ENCODE assay signal across 2 cellular contexts in the genomic region with DNA sequence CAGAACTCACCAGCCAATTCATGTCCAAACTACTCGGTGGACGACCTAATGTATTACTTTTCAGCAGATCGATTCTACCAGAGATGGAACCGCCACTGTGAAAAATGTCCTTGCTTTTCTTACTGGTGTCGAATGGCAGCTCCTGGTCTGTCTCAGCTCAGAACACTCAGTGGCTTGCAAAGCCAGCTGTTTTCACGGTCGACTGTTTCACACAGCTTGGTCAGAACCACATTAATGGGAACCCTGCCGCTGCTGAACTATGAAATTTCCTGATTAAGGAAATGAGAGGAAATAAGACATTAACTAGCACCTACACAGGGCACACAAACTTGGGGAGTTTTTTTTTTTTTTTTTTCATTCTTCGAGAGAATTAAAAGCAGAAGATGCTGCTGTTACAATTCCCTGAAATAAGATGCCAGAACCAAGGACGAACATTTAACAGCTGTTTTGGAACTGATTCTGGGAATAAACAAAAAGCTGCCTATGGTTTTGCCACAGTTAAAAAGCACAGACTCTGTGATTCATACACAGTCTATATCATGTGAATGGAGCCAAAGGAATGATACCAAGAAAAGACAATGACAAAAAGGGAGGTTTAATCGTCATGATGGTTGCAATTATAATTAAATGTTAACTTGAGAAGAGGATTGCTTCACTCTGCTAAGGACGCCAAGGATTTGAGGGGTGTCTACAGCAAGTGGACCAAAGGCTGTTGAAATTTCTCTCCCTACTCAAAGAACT.
TF ChIP-seq lines count a peak whose summit lies in the region.

No MANE protein-coding gene starts in this region.

TF ChIP-seq in HEK293, 187 proteins besides CTCF, POLR2A, EP300 and RAD21:
- no peak for TF ChIP-seq ZFHX2 (tag by site-specific recombination; conservative IDR thresholded peaks at IDR 0.05)
- TF ChIP-seq ZNF530 (tag by site-specific recombination; IDR thresholded peaks at IDR 0.05; ENCODE audit: low read depth), result no peak
- 0 out of 2 replicates have a peak, but pooled peaks have one; percentile 20 for TF ChIP-seq TRIM28 (IDR thresholded peaks at IDR 0.05; ENCODE audit: borderline replicate concordance, low read length)
- no peak for TF ChIP-seq ZNF707 (tag by site-specific recombination; IDR thresholded peaks at IDR 0.05)
- TF ChIP-seq ZBTB17 (tag by site-specific recombination; IDR thresholded peaks at IDR 0.05), result 0 out of 2 replicates have a peak, but pooled peaks have one; percentile 15
- TF ChIP-seq, protein P1, sequence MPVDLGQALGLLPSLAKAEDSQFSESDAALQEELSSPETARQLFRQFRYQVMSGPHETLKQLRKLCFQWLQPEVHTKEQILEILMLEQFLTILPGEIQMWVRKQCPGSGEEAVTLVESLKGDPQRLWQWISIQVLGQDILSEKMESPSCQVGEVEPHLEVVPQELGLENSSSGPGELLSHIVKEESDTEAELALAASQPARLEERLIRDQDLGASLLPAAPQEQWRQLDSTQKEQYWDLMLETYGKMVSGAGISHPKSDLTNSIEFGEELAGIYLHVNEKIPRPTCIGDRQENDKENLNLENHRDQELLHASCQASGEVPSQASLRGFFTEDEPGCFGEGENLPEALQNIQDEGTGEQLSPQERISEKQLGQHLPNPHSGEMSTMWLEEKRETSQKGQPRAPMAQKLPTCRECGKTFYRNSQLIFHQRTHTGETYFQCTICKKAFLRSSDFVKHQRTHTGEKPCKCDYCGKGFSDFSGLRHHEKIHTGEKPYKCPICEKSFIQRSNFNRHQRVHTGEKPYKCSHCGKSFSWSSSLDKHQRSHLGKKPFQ (tag by site-specific recombination; IDR thresholded peaks at IDR 0.05), result no peak

TF ChIP-seq in GM12878, 131 proteins besides CTCF, POLR2A, EP300 and RAD21:
- TF ChIP-seq RELA (IDR thresholded peaks at IDR 0.05; ENCODE audit: borderline replicate concordance, partially characterized antibody), result no peak
- no peak for TF ChIP-seq MTA3 (IDR thresholded peaks at IDR 0.05; ENCODE audit: borderline replicate concordance, low read length)
- TF ChIP-seq, protein P2, sequence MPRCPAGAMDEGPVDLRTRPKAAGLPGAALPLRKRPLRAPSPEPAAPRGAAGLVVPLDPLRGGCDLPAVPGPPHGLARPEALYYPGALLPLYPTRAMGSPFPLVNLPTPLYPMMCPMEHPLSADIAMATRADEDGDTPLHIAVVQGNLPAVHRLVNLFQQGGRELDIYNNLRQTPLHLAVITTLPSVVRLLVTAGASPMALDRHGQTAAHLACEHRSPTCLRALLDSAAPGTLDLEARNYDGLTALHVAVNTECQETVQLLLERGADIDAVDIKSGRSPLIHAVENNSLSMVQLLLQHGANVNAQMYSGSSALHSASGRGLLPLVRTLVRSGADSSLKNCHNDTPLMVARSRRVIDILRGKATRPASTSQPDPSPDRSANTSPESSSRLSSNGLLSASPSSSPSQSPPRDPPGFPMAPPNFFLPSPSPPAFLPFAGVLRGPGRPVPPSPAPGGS (IDR thresholded peaks at IDR 0.05; ENCODE audit: borderline replicate concordance, insufficient read depth, low read depth, low read length, poor library complexity, severe bottlenecking), result no peak
- peak; percentile 34; the same call in 1 of the 2 replicates for TF ChIP-seq RUNX3 (IDR thresholded peaks at IDR 0.05; ENCODE audit: low read length)
